ENCODE assay signal across 9 cellular contexts in genomic region chr13:50320297-50320862, GRCh38.
DNase-seq lines count a peak whose midpoint lies in the region; ATAC-seq and TF ChIP-seq lines count a peak whose summit lies in the region.
"Had no signal": no experiment of that assay in that cellular context is flagged by ENCODE, and none has a peak within 500 bp of the region (broad histone marks: within the 10 kb centered on the region; RNA-seq: fewer than 3 reads in every experiment).

No MANE protein-coding gene starts in this region.

- H3K27me3 ChIP-seq in HCT116 (ENCODE audit: insufficient read depth, low read length) (no peaks in the 10 kb centered on the region), spleen (replicated peaks in 1 of 7) (no peaks in the 10 kb centered on the region)

- H3K4me1 ChIP-seq in HCT116 (ENCODE audit: control insufficient read depth in 1 of 2, insufficient read depth in 2 of 2, low read length in 2 of 2), result peaks cover 24 to 33% of the 10 kb centered on the region in 2 experiments
- peaks cover 0 to 26% (median 9%) of the 10 kb centered on the region in 6 donors for H3K4me1 ChIP-seq in spleen

- H3K36me3 ChIP-seq in HCT116 (ENCODE audit: control insufficient read depth in 1 of 2, insufficient read depth in 2 of 2, low read length in 2 of 2) (no peaks in the 10 kb centered on the region), spleen (no peaks in the 10 kb centered on the region)

- peak; percentile 16 for DNase-seq in HCT116 (ENCODE audit: low read depth, low spot score)
- peak; percentile 14 for DNase-seq in RWPE1 (ENCODE audit: low spot score)
- DNase-seq in fibroblast of villous mesenchyme (ENCODE audit: low read depth), result peak; percentile 53
- no peak for DNase-seq in spleen
- DNase-seq: substantia nigra, T1000 had no signal

- 0 to 2% (median 0%) methylated on average over 1 of the region's 1 CpG for WGBS in spleen, 5 donors

- ATAC-seq in HCT116 (peak; percentile 69), GM18511 (IDR thresholded peaks at IDR 0.05; ENCODE audit: unreplicated experiment) (no peak), HG03521 (IDR thresholded peaks at IDR 0.05; ENCODE audit: unreplicated experiment) (no peak)
- no peak for ATAC-seq in activated CD4-positive, CD25-positive, alpha-beta regulatory T cell treated with anti-CD3 and anti-CD28 coated beads, Interleukin-2, amount 50 U/mL, for 24 hours

- H3K9me2 ChIP-seq in HCT116 (ENCODE audit: insufficient read depth), result no peaks in the 10 kb centered on the region

- BruUV-seq in HCT116 (replicated peaks; lab: Mats Ljungman, UMichigan), result no TSS peak

- no peaks in the 10 kb centered on the region for H3K79me2 ChIP-seq in HCT116 (ENCODE audit: insufficient read depth, low read length)

- no peak overlapping the region for H2AFZ ChIP-seq in HCT116 (ENCODE audit: low read depth, low read length, poor library complexity, severe bottlenecking)

- POLR2A ChIA-PET in HCT116 (lab: Charles Lee) (no interaction called here), RWPE1 (lab: Yijun Ruan, JAX; ENCODE audit: low non-redundant PET) (no interaction called here)

- no peak for TF ChIP-seq RAD21 in HCT116 (IDR thresholded peaks at IDR 0.05; ENCODE audit: low read depth)

- no peak overlapping the region for H3K9ac ChIP-seq in HCT116 (ENCODE audit: low read length)

- H4K20me1 ChIP-seq in HCT116 (ENCODE audit: insufficient read depth), result no peaks in the 10 kb centered on the region

- intact Hi-C loops in HCT116 (cut with micrococcal nuclease) (no loop called here), spleen (cut with DNase I; ENCODE audit: low total_unique reads) (no loop called here)

- peak overlapping the region; percentile 47 for H3K4me2 ChIP-seq in HCT116 (ENCODE audit: low read length)

- no peak for TF ChIP-seq CTCF in HCT116 (IDR thresholded peaks at IDR 0.05 in 2 of 3, conservative IDR thresholded peaks at IDR 0.05 in 1 of 3; ENCODE audit: borderline replicate concordance in 1 of 3, insufficient read depth in 1 of 3, low read depth in 2 of 3, low read length in 2 of 3)
- TF ChIP-seq CTCF in RWPE1 (conservative IDR thresholded peaks at IDR 0.05; ENCODE audit: low read depth), result no peak
- TF ChIP-seq CTCF in fibroblast of villous mesenchyme (IDR thresholded peaks at IDR 0.05; ENCODE audit: insufficient read depth, low read depth, low read length), result no peak
- no peak for TF ChIP-seq CTCF in spleen (IDR thresholded peaks at IDR 0.05 in 8 of 11, conservative IDR thresholded peaks at IDR 0.05 in 3 of 11)

- TF ChIP-seq POLR2A in HCT116 (IDR thresholded peaks at IDR 0.05; ENCODE audit: borderline replicate concordance, extremely low read depth, insufficient read depth, insufficient read length), result no peak
- no peak for TF ChIP-seq POLR2A in spleen (IDR thresholded peaks at IDR 0.05)

- RAD21 ChIA-PET in HCT116 (lab: Charles Lee; ENCODE audit: low non-redundant PET in 1 of 2, low total read pairs in 2 of 2, uncharacterized antibody in 2 of 2, unreplicated experiment in 2 of 2), result no interaction called here

- CTCF ChIA-PET in HCT116 (lab: Charles Lee), result no interaction called here
- CTCF ChIA-PET in RWPE1 (lab: Yijun Ruan, JAX), result interaction anchor here (0.6 kb wide), 1 partner anchor 30 kb away, joined by 4 read pairs; no protein-coding TSS in a partner anchor

- H3K4me3 ChIP-seq in HCT116 (replicated peaks in 1 of 2; ENCODE audit: low read depth in 1 of 2, low read length in 2 of 2) (no peak overlapping the region), fibroblast of villous mesenchyme (ENCODE audit: low read depth, low read length) (no peak overlapping the region), spleen (no peak overlapping the region)

- H3K27ac ChIP-seq in HCT116 (ENCODE audit: low read depth, low read length) (no peak overlapping the region), RWPE1 (no peak overlapping the region), spleen (peak overlapping the region in 5 of 8 donors; percentile 28 to 64 (median 38))

- H3K9me3 ChIP-seq in HCT116 (ENCODE audit: control insufficient read depth in 1 of 2, insufficient read depth in 1 of 2, low read depth in 1 of 2, low read length in 2 of 2) (no peaks in the 10 kb centered on the region), spleen (peaks cover 0 to 9% (median 0%) of the 10 kb centered on the region in 8 donors)

TF ChIP-seq in HCT116, 20 proteins besides CTCF, POLR2A, EP300 and RAD21:
- TF ChIP-seq JUND (IDR thresholded peaks at IDR 0.05) (peak; percentile 42), EZH2 (IDR thresholded peaks at IDR 0.05) (no peak), FOSL1 (IDR thresholded peaks at IDR 0.05; ENCODE audit: low read depth) (peak; percentile 34; the same call in 1 of the 2 replicates)

Comparison
In these comparisons a context has a peak if more than half of its experiments do, and no peak if none do; other contexts are left out.
1. H3K27ac ChIP-seq: peak in spleen (5 of 8); none in HCT116 (single experiment) and RWPE1 (single experiment).